9 cellular contexts compared by ENCODE assay signal in the genomic region with DNA sequence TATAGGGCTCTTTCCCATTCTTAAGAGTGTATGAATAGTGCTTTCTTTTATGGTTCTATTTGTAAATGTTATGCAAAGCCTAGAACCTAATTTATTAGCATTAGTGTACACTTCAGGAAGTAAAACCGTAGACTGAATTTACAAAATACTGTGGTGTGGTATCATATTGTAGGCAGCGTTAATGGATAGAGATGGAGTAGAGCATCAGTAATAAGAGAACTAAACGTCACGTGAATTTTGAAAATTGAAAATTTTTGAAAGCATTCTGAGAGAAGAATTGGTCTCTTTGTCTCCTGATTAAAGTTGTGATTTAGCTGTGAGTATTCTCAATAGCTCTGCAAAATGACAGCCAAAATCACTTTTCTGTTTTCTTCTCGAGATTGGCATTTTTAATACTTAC. TPM values are rescaled to one million over a fixed set of nuclear protein-coding genes. Genes with fewer than 3 reads are reported as not detected.
A peak's percentile ranks its signal among the peaks of the same experiment; 100 is the strongest.
DNase-seq lines count a peak whose midpoint lies in the region; TF ChIP-seq lines count a peak whose summit lies in the region.
"Had no signal": no experiment of that assay in that cellular context is flagged by ENCODE, and none has a peak within 500 bp of the region (broad histone marks: within the 10 kb centered on the region; RNA-seq: fewer than 3 reads in every experiment).

No MANE protein-coding gene starts in this region.

- H3K4me3 ChIP-seq in ACC112 (ENCODE audit: low read depth, low read length) (peak overlapping the region; percentile 48), DOHH2 (ENCODE audit: low read length) (peak overlapping the region; percentile 89)

- no peaks in the 10 kb centered on the region for H3K27me3 Mint-ChIP-seq in activated T-helper 1 cell treated with anti-CD3 and anti-CD28 coated beads, Interleukin-12 subunit alpha, Interleukin-12 subunit beta, Interleukin-2, Interleukin-4 antibody, amounts not matched to agents 30 ng/mL and 10 ng/mL and 1 ng/mL, durations not matched to agents 14 hours and 24 hours and 36 hours (ENCODE audit: insufficient read depth)
- H3K27me3 Mint-ChIP-seq in mesothelial cell of epicardium (ENCODE audit: low read depth): no peaks in the 10 kb centered on the region

- no peaks in the 10 kb centered on the region for H3K9me2 ChIP-seq in DOHH2 (replicated peaks; ENCODE audit: control insufficient read depth, low read length)

- no peaks in the 10 kb centered on the region for H3K27me3 ChIP-seq in ACC112 (ENCODE audit: insufficient read depth, low read length)
- no peaks in the 10 kb centered on the region for H3K27me3 ChIP-seq in DOHH2 (ENCODE audit: control insufficient read depth, low read length)

- no peak overlapping the region for H3K27ac ChIP-seq in ACC112 (ENCODE audit: low read depth, low read length)
- no peak overlapping the region for H3K27ac ChIP-seq in DOHH2 (ENCODE audit: low read depth, low read length)

- TF ChIP-seq CTCF in DOHH2 (IDR thresholded peaks at IDR 0.05; ENCODE audit: low read depth, low read length, poor library complexity, severe bottlenecking): no peak
- TF ChIP-seq CTCF in mesothelial cell of epicardium (IDR thresholded peaks at IDR 0.05; ENCODE audit: unreplicated experiment): no peak

- H2AFZ ChIP-seq in ACC112 (ENCODE audit: low read length, unreplicated experiment): no peak overlapping the region

- H3K79me2 ChIP-seq in ACC112 (ENCODE audit: control insufficient read depth, insufficient read depth, low read length, unreplicated experiment) (peaks cover 50% of the 10 kb centered on the region), DOHH2 (ENCODE audit: control insufficient read depth, low read length) (peaks cover 92% of the 10 kb centered on the region)

- H3K9me3 Mint-ChIP-seq in activated T-helper 1 cell treated with anti-CD3 and anti-CD28 coated beads, Interleukin-12 subunit alpha, Interleukin-12 subunit beta, Interleukin-2, Interleukin-4 antibody, amounts not matched to agents 30 ng/mL and 10 ng/mL and 1 ng/mL, durations not matched to agents 14 hours and 24 hours and 36 hours: no peaks in the 10 kb centered on the region
- H3K9me3 Mint-ChIP-seq in mesothelial cell of epicardium: no peaks in the 10 kb centered on the region

- H3K9me3 ChIP-seq in DOHH2 (ENCODE audit: control insufficient read depth, insufficient read depth, low read length): no peaks in the 10 kb centered on the region

- H3K36me3 ChIP-seq in ACC112 (ENCODE audit: insufficient read depth, low read length): no peaks in the 10 kb centered on the region
- peaks cover 42% of the 10 kb centered on the region for H3K36me3 ChIP-seq in DOHH2 (ENCODE audit: control insufficient read depth, low read length)

- no peak overlapping the region for H3K27ac Mint-ChIP-seq in activated T-helper 1 cell treated with anti-CD3 and anti-CD28 coated beads, Interleukin-12 subunit alpha, Interleukin-12 subunit beta, Interleukin-2, Interleukin-4 antibody, amounts not matched to agents 30 ng/mL and 10 ng/mL and 1 ng/mL, durations not matched to agents 14 hours and 24 hours and 36 hours
- no peak overlapping the region for H3K27ac Mint-ChIP-seq in mesothelial cell of epicardium

- H3K4me1 Mint-ChIP-seq in activated T-helper 1 cell treated with anti-CD3 and anti-CD28 coated beads, Interleukin-12 subunit alpha, Interleukin-12 subunit beta, Interleukin-2, Interleukin-4 antibody, amounts not matched to agents 30 ng/mL and 10 ng/mL and 1 ng/mL, durations not matched to agents 14 hours and 24 hours and 36 hours (ENCODE audit: low read depth): peaks cover 72% of the 10 kb centered on the region
- H3K4me1 Mint-ChIP-seq in mesothelial cell of epicardium: peaks cover 63% of the 10 kb centered on the region

- DNase-seq in activated T-helper 1 cell treated with anti-CD3 and anti-CD28 coated beads, Interleukin-12 subunit alpha, Interleukin-12 subunit beta, Interleukin-2, Interleukin-4 antibody, amounts not matched to agents 30 ng/mL and 10 ng/mL and 1 ng/mL, durations not matched to agents 14 hours and 24 hours and 36 hours (ENCODE audit: low spot score): no peak
- DNase-seq in mesothelial cell of epicardium (ENCODE audit: low spot score in 2 of 2, unreplicated experiment in 2 of 2): no peak
- no peak for DNase-seq in AG20443 (ENCODE audit: low spot score)
- DNase-seq in effector CD4-positive, alpha-beta T cell: no peak
- no peak for DNase-seq in stimulated activated CD8-positive, alpha-beta memory T cell treated with anti-CD3 and anti-CD28 coated beads, Interleukin-4, amount 100 ng/mL, for 48 hours
- no peak for DNase-seq in MV-4-11 (lab: John Stamatoyannopoulos, UW)
- DNase-seq: kidney glomerular epithelial cell had no signal

- intact Hi-C loops in activated T-helper 1 cell treated with anti-CD3 and anti-CD28 coated beads, Interleukin-12 subunit alpha, Interleukin-12 subunit beta, Interleukin-2, Interleukin-4 antibody, amounts not matched to agents 30 ng/mL and 10 ng/mL and 1 ng/mL, durations not matched to agents 14 hours and 24 hours and 36 hours (cut with micrococcal nuclease): loop anchor here (5.0 kb wide), 3 partner anchors 546 to 1701 kb away; partner anchors contain the start of gene SEPSECS

- H3K4me2 ChIP-seq in DOHH2 (ENCODE audit: low read length): peak overlapping the region; percentile 66

- peak overlapping the region; percentile 40 for H3K4me3 Mint-ChIP-seq in activated T-helper 1 cell treated with anti-CD3 and anti-CD28 coated beads, Interleukin-12 subunit alpha, Interleukin-12 subunit beta, Interleukin-2, Interleukin-4 antibody, amounts not matched to agents 30 ng/mL and 10 ng/mL and 1 ng/mL, durations not matched to agents 14 hours and 24 hours and 36 hours
- peak overlapping the region; percentile 37 for H3K4me3 Mint-ChIP-seq in mesothelial cell of epicardium

- peaks cover 33% of the 10 kb centered on the region for H3K4me1 ChIP-seq in ACC112 (ENCODE audit: control insufficient read depth, insufficient read depth, low read length, unreplicated experiment)
- peaks cover 70% of the 10 kb centered on the region for H3K4me1 ChIP-seq in DOHH2 (ENCODE audit: control insufficient read depth, low read length)

- H4K20me1 ChIP-seq in DOHH2 (ENCODE audit: control insufficient read depth, insufficient read depth, low read depth, low read length): peaks cover 23% of the 10 kb centered on the region

- H3K36me3 Mint-ChIP-seq in activated T-helper 1 cell treated with anti-CD3 and anti-CD28 coated beads, Interleukin-12 subunit alpha, Interleukin-12 subunit beta, Interleukin-2, Interleukin-4 antibody, amounts not matched to agents 30 ng/mL and 10 ng/mL and 1 ng/mL, durations not matched to agents 14 hours and 24 hours and 36 hours (ENCODE audit: low read depth): peaks cover 6% of the 10 kb centered on the region
- H3K36me3 Mint-ChIP-seq in mesothelial cell of epicardium: no peaks in the 10 kb centered on the region

- peaks cover 19% of the 10 kb centered on the region for H3F3A ChIP-seq in DOHH2 (ENCODE audit: control insufficient read depth, insufficient read depth)

RNA-seq across cellular contexts. Expression of gene STIM2, which starts 2.9 kb away (rescaled TPM):
- 54.1 and 55.6 TPM in 2 replicates for total RNA-seq in activated T-helper 1 cell treated with anti-CD3 and anti-CD28 coated beads, Interleukin-12 subunit alpha, Interleukin-12 subunit beta, Interleukin-2, Interleukin-4 antibody, amounts not matched to agents 30 ng/mL and 10 ng/mL and 1 ng/mL, durations not matched to agents 14 hours and 24 hours and 36 hours
- total RNA-seq in mesothelial cell of epicardium: 51.0 to 52.9 TPM (median 52.5 TPM) in 3 replicates
